Comparison of ENCODE assay signal across 10 cellular contexts in genomic region chr6:125714431-125715090, GRCh38. TPM values are rescaled to one million over a fixed set of nuclear protein-coding genes. Genes with fewer than 3 reads are reported as not detected.
DNase-seq lines count a peak whose midpoint lies in the region; ATAC-seq lines count a peak whose summit lies in the region.
"Had no signal": no experiment of that assay in that cellular context is flagged by ENCODE, and none has a peak within 500 bp of the region (broad histone marks: within the 10 kb centered on the region; RNA-seq: fewer than 3 reads in every experiment).

No MANE protein-coding gene starts in this region.

- ATAC-seq in HG02571 (IDR thresholded peaks at IDR 0.05; ENCODE audit: unreplicated experiment), result peak; percentile 58
- ATAC-seq in HG03521 (IDR thresholded peaks at IDR 0.05; ENCODE audit: unreplicated experiment), result peak; percentile 40
- ATAC-seq: heart left ventricle had no signal

- DNase-seq in NCI-H82 (lab: John Stamatoyannopoulos, UW), result peak; percentile 44
- no peak for DNase-seq in NCI-H82 treated with DMSO at 0.1 percent for 48 hours (lab: John Stamatoyannopoulos, UW; ENCODE audit: unreplicated experiment)
- DNase-seq in renal cortical epithelial cell (ENCODE audit: low read depth), result peak; percentile 55
- DNase-seq in C1 segment of cervical spinal cord (lab: John Stamatoyannopoulos, UW), result no peak
- DNase-seq in DMS53 treated with DMSO at 0.1 percent for 48 hours (lab: John Stamatoyannopoulos, UW; ENCODE audit: unreplicated experiment), result no peak
- DNase-seq in HPDE6-E6E7 (ENCODE audit: extremely low spot score), result no peak
- DNase-seq: heart left ventricle, NCI-H526 had no signal

RNA-seq across cellular contexts. Expression of gene HEY2, which starts 34.9 kb away (rescaled TPM):
- total RNA-seq in renal cortical epithelial cell, result not detected in 2 replicates

Comparison
In these comparisons a context has a peak if more than half of its experiments do, and no peak if none do; other contexts are left out.
1. DNase-seq: peak in NCI-H82 (single experiment) and renal cortical epithelial cell (single experiment); none in NCI-H82 treated with DMSO at 0.1 percent for 48 hours (single experiment), C1 segment of cervical spinal cord (0 of 14), DMS53 treated with DMSO at 0.1 percent for 48 hours (single experiment) and HPDE6-E6E7 (single experiment).